ENCODE assay signal across 1 cellular context in genomic region chr1:1609822-1610485, GRCh38.
TF ChIP-seq lines count a peak whose summit lies in the region.

No MANE protein-coding gene starts in this region.

TF ChIP-seq in K562, 482 proteins besides CTCF, POLR2A, EP300 and RAD21 (continued from another document and continues in another):
- TF ChIP-seq ZNF407 (IDR thresholded peaks at IDR 0.05; ENCODE audit: low read depth) (no peak), ZNF316 (IDR thresholded peaks at IDR 0.05) (no peak), ZNF444 (CRISPR knock-in tag; IDR thresholded peaks at IDR 0.05) (peak; percentile 69; the same call in 1 of the 2 replicates), ZNF436 (CRISPR knock-in tag; IDR thresholded peaks at IDR 0.05) (no peak), RNF2 (IDR thresholded peaks at IDR 0.05) (no peak), ZNF780A (CRISPR knock-in tag; IDR thresholded peaks at IDR 0.05) (no peak), ZSCAN29 (IDR thresholded peaks at IDR 0.05) (no peak), IRF9 (tag; IDR thresholded peaks at IDR 0.05) (peak; percentile 93), ARID4B (CRISPR knock-in tag; IDR thresholded peaks at IDR 0.05) (no peak), NR2C2 (CRISPR knock-in tag; IDR thresholded peaks at IDR 0.05) (no peak), NR2C2 (tag; IDR thresholded peaks at IDR 0.05) (no peak), ATF2 (CRISPR knock-in tag; IDR thresholded peaks at IDR 0.05) (no peak), BACH1 (tag; IDR thresholded peaks at IDR 0.05) (no peak; the same call in 1 of the 2 replicates), RHOXF2B (CRISPR knock-in tag; conservative IDR thresholded peaks at IDR 0.05) (no peak), GABPB2 (CRISPR knock-in tag; conservative IDR thresholded peaks at IDR 0.05) (no peak), ZNF174 (CRISPR knock-in tag; IDR thresholded peaks at IDR 0.05) (0 out of 2 replicates have a peak, but pooled peaks have one; percentile 57), ZNF217 (CRISPR knock-in tag; IDR thresholded peaks at IDR 0.05) (no peak), SIN3B (IDR thresholded peaks at IDR 0.05; ENCODE audit: low read depth) (no peak), SMARCE1 (IDR thresholded peaks at IDR 0.05) (no peak), ZNF707 (CRISPR knock-in tag; conservative IDR thresholded peaks at IDR 0.05) (peak; percentile 71; the same call in 1 of the 2 replicates), ZNF583 (CRISPR knock-in tag; IDR thresholded peaks at IDR 0.05) (peak; percentile 96), ZBTB11 (CRISPR knock-in tag; IDR thresholded peaks at IDR 0.05) (peak in 1 of 3 experiments; percentile 75; a peak in 2 of 6 replicates), ZNF134 (CRISPR knock-in tag; conservative IDR thresholded peaks at IDR 0.05) (peak; percentile 78), GTF3C2 (IDR thresholded peaks at IDR 0.05; ENCODE audit: borderline replicate concordance, extremely low read depth, insufficient read length) (no peak), ZNF589 (CRISPR knock-in tag; IDR thresholded peaks at IDR 0.05; ENCODE audit: low read depth) (peak; percentile 79; the same call in 1 of the 2 replicates), ZNF764 (CRISPR knock-in tag; IDR thresholded peaks at IDR 0.05; ENCODE audit: low read depth) (no peak), EGR1 (conservative IDR thresholded peaks at IDR 0.05) (no peak), SP2 (IDR thresholded peaks at IDR 0.05; ENCODE audit: extremely low read depth, low read depth, low read length, poor library complexity, severe bottlenecking) (no peak), ZNF384 (IDR thresholded peaks at IDR 0.05; ENCODE audit: low read depth, low read length) (no peak), KDM4B (IDR thresholded peaks at IDR 0.05; ENCODE audit: borderline replicate concordance in 2 of 2, low read depth in 1 of 2) (no peak), CREB3 (tag; conservative IDR thresholded peaks at IDR 0.05; ENCODE audit: low read depth) (peak; percentile 98), ZNF79 (CRISPR knock-in tag; IDR thresholded peaks at IDR 0.05; ENCODE audit: low read depth) (peak; percentile 71; the same call in 1 of the 2 replicates), ATF4 (CRISPR knock-in tag; IDR thresholded peaks at IDR 0.05) (peak; percentile 56; the same call in 1 of the 2 replicates), SMAD2 (IDR thresholded peaks at IDR 0.05; ENCODE audit: low read depth, low read length) (no peak)
